Comparison of ENCODE assay signal across 8 cellular contexts in the genomic region with DNA sequence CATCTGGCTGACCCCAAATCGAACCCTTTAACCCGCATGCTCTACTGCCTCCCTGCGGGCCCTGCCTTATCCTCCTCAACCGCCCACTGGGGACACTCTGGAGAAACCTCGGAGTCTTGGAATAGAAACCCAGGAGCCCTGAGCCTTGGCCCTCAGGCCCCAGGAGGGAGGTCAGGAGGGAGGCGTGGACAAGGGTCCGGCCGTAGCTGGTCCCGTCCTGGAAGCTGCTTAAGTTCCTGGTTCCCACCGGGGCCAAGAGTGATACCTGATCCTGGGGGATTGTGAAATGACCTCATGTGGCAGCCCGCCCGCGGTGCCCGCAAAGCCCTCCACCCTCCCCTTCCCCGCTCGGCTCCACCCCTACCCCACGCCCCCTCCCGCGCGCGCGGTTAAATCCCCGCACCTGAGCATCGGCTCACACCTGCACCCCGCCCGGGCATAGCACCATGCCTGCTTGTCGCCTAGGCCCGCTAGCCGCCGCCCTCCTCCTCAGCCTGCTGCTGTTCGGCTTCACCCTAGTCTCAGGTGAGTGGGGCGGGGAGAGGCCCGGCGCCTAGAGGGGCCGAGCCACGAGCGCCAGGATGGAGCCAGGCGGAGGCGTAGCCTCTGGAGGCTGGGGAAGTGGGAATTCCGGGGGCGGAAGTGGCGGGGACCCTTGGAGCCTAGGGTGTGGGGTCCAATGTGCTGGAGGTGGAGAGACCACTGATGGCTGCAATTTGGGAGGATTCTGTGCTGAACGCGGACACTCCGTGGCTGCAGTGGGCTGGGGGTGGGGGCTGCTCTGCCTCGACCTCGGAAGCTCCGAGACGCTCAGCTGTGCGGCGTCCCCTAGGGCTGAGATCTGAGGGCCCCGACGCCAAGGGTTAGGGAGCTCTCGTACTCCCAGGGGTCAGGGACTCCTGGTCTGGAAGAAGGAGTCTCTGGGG. TPM values are rescaled to one million over a fixed set of nuclear protein-coding genes. Genes with fewer than 3 reads are reported as not detected.
DNase-seq lines count a peak whose midpoint lies in the region; ATAC-seq, FAIRE-seq and TF ChIP-seq lines count a peak whose summit lies in the region.

TSS of gene WFDC2 (plus strand) at position 418 of the 926 bp plus-strand sequence. CDS start at position 447, 29 bp downstream.

- H3K4me1 Mint-ChIP-seq in CD8-positive, alpha-beta memory T cell = peaks cover 5 to 13% (median 8%) of the 10 kb centered on the region in 3 donors

- 3% methylated on average over 16 of the region's 54 CpGs; no CpG with 5 or more reads in 1 of the 2 experiments for WGBS in IMR-90 (ENCODE audit: extremely low coverage in 2 of 2, insufficient read length in 1 of 2), 2 experiments
- WGBS in GM12878 (ENCODE audit: insufficient coverage, insufficient replicate concordance, low lambda C conversion rate, missing lambda C conversion rate) = 32% methylated on average over 44 of the region's 54 CpGs

- H3K36me3 ChIP-seq in CD8-positive, alpha-beta memory T cell (ENCODE audit: insufficient read depth, low read length) = no peaks in the 10 kb centered on the region
- H3K36me3 ChIP-seq in IMR-90 (ENCODE audit: control insufficient read depth, insufficient read depth, low read length) (no peaks in the 10 kb centered on the region), GM12878 (ENCODE audit: control insufficient read depth in 2 of 2, insufficient read depth in 2 of 2, low read length in 1 of 2) (no peaks in the 10 kb centered on the region), stomach smooth muscle (ENCODE audit: control insufficient read depth in 2 of 2, insufficient read depth in 2 of 2, low read length in 2 of 2) (no peaks in the 10 kb centered on the region)

- CTCF ChIA-PET in CD8-positive, alpha-beta memory T cell (lab: Charles Lee) = interaction anchor here (1.0 kb wide), 1 partner anchor 10 kb away, joined by 4 read pairs; no protein-coding TSS in a partner anchor
- CTCF ChIA-PET in IMR-90 (lab: Yijun Ruan, JAX) (interaction anchor here (0.8 kb wide), 1 partner anchor 426 kb away, joined by 3 read pairs; no protein-coding TSS in a partner anchor), GM12878 (lab: Yijun Ruan, JAX) (no interaction called here)

- H4K20me1 ChIP-seq in IMR-90 (ENCODE audit: insufficient read depth, low read length) = no peaks in the 10 kb centered on the region
- H4K20me1 ChIP-seq in GM12878 (ENCODE audit: control insufficient read depth, insufficient read depth) = no peaks in the 10 kb centered on the region

- no peak within 1 kb of the TSS for H3K18ac ChIP-seq in IMR-90 (ENCODE audit: low read depth, low read length)

- dilution Hi-C loops in IMR-90 (cut with HindIII; ENCODE audit: low sequenced_read_pairs, unreplicated experiment) = no loop called here

- H3K4ac ChIP-seq in IMR-90 (ENCODE audit: low read depth, low read length) = no peak within 1 kb of the TSS

- POLR2A ChIA-PET in CD8-positive, alpha-beta memory T cell (lab: Charles Lee) = no interaction called here
- POLR2A ChIA-PET in IMR-90 (lab: Charles Lee; ENCODE audit: unreplicated experiment) (no interaction called here), GM12878 (lab: Charles Lee) (no interaction called here)

- H3K14ac ChIP-seq in IMR-90 (replicated peaks; ENCODE audit: low read depth, low read length) = no peak within 1 kb of the TSS

- no peaks in the 10 kb centered on the region for H3K79me1 ChIP-seq in IMR-90 (ENCODE audit: low read depth in 1 of 2, low read length in 2 of 2)

- H3K27ac Mint-ChIP-seq in CD8-positive, alpha-beta memory T cell = peak within 1 kb of the TSS in 1 of 8 donors; percentile 47

- FAIRE-seq in GM12878 (lab: Jason Lieb, UNC) = no peak

- H4K91ac ChIP-seq in IMR-90 (ENCODE audit: insufficient read depth, low read depth, low read length) = no peak within 1 kb of the TSS

- H2AFZ ChIP-seq in IMR-90 (replicated peaks; ENCODE audit: low read length, poor library complexity) (peak within 1 kb of the TSS; percentile 78), GM12878 (ENCODE audit: control insufficient read depth, low read depth, low read length) (no peak within 1 kb of the TSS; the same call in 1 of the 2 replicates)

- no peak within 1 kb of the TSS for H2AK5ac ChIP-seq in IMR-90 (ENCODE audit: low read depth, low read length)

- H2BK5ac ChIP-seq in IMR-90 (ENCODE audit: low read depth, low read length, poor library complexity, severe bottlenecking) = no peak within 1 kb of the TSS

- no peak for DNase-seq in CD8-positive, alpha-beta memory T cell
- DNase-seq in IMR-90 = no peak
- no peak for DNase-seq in GM12878 (ENCODE audit: low read depth, low spot score)
- DNase-seq in left kidney (ENCODE audit: low read depth, low spot score) = peak; percentile 88
- DNase-seq in AML-193 (lab: John Stamatoyannopoulos, UW) = no peak

- no peaks in the 10 kb centered on the region for H3K9me1 ChIP-seq in IMR-90 (ENCODE audit: insufficient read depth, low read length)

- SMC1A ChIA-PET in GM12878 (lab: Charles Lee; ENCODE audit: uncharacterized antibody, unreplicated experiment) = no interaction called here

- no peak within 1 kb of the TSS for H3K4me3 ChIP-seq in CD8-positive, alpha-beta memory T cell (ENCODE audit: low read length)
- H3K4me3 ChIP-seq in IMR-90 (ENCODE audit: insufficient read depth, low read depth, low read length) (peak within 1 kb of the TSS; percentile 7; the same call in 1 of the 2 replicates), GM12878 (peak within 1 kb of the TSS; percentile 12; the same call in 1 of the 2 replicates), stomach smooth muscle (ENCODE audit: low read length in 2 of 2) (peak within 1 kb of the TSS; percentile 59 to 76)

- H3K36me3 Mint-ChIP-seq in CD8-positive, alpha-beta memory T cell = no peaks in the 10 kb centered on the region

- TF ChIP-seq POLR2A in IMR-90 (IDR thresholded peaks at IDR 0.05; ENCODE audit: low read depth, low read length) (no peak), GM12878 (IDR thresholded peaks at IDR 0.05; ENCODE audit: low read depth, low read length) (no peak)

- no TSS peak for BruUV-seq in IMR-90 (replicated peaks; lab: Mats Ljungman, UMichigan)
- no TSS peak for BruUV-seq in GM12878 (replicated peaks; lab: Mats Ljungman, UMichigan)

- H3K4me1 ChIP-seq in CD8-positive, alpha-beta memory T cell (ENCODE audit: insufficient read depth, low read length) = peaks cover 12% of the 10 kb centered on the region
- H3K4me1 ChIP-seq in IMR-90 (ENCODE audit: control insufficient read depth, insufficient read depth, low read length) (no peaks in the 10 kb centered on the region; the same call in 1 of the 2 replicates), GM12878 (ENCODE audit: control insufficient read depth, insufficient read depth, low read length) (peaks cover 7% of the 10 kb centered on the region), stomach smooth muscle (ENCODE audit: control insufficient read depth, insufficient read depth, low read length) (peaks cover 20% of the 10 kb centered on the region)

- H3K9me3 ChIP-seq in CD8-positive, alpha-beta memory T cell (ENCODE audit: low read length) = no peaks in the 10 kb centered on the region
- H3K9me3 ChIP-seq in IMR-90 (ENCODE audit: control insufficient read depth, insufficient read depth, low read length) = no peaks in the 10 kb centered on the region
- no peaks in the 10 kb centered on the region for H3K9me3 ChIP-seq in GM12878 (replicated peaks; ENCODE audit: control insufficient read depth, insufficient read depth, low read length)
- H3K9me3 ChIP-seq in stomach smooth muscle (ENCODE audit: control insufficient read depth in 2 of 2, low read length in 2 of 2) = no peaks in the 10 kb centered on the region

- H3K9ac ChIP-seq in IMR-90 (ENCODE audit: low read depth, low read length) (no peak within 1 kb of the TSS), GM12878 (ENCODE audit: control insufficient read depth, insufficient read depth, low read length) (no peak within 1 kb of the TSS), stomach smooth muscle (ENCODE audit: low read length in 2 of 2) (peak within 1 kb of the TSS; percentile 49 to 62)

- H3K79me2 ChIP-seq in GM12878 (ENCODE audit: control insufficient read depth, insufficient read depth, low read length) = no peaks in the 10 kb centered on the region

- RAD21 ChIA-PET in GM12878 (lab: Charles Lee; ENCODE audit: unreplicated experiment) = interaction anchor here (0.6 kb wide), 1 partner anchor 274 kb away, joined by 4 read pairs; no protein-coding TSS in a partner anchor

- intact Hi-C loops in IMR-90 (cut with micrococcal nuclease) = no loop called here
- intact Hi-C loops in GM12878 (cut with micrococcal nuclease; ENCODE audit: unreplicated experiment) = no loop called here

- no peak for TF ChIP-seq EP300 in GM12878 (IDR thresholded peaks at IDR 0.05; ENCODE audit: borderline replicate concordance in 1 of 2, control insufficient read depth in 1 of 2, low read depth in 2 of 2, low read length in 2 of 2)

- H3K9me3 Mint-ChIP-seq in CD8-positive, alpha-beta memory T cell = no peaks in the 10 kb centered on the region

- peaks cover 43 to 76% of the 10 kb centered on the region in 2 donors for H3K27me3 Mint-ChIP-seq in CD8-positive, alpha-beta memory T cell

- H2BK15ac ChIP-seq in IMR-90 (ENCODE audit: low read depth, low read length) = no peak within 1 kb of the TSS

- no peak within 1 kb of the TSS for H4K5ac ChIP-seq in IMR-90 (ENCODE audit: low read depth, low read length)

- H3K56ac ChIP-seq in IMR-90 (ENCODE audit: extremely low read depth, insufficient read depth, low read length) = no peak within 1 kb of the TSS

- H2BK120ac ChIP-seq in IMR-90 (ENCODE audit: low read depth, low read length) = no peak within 1 kb of the TSS

- no peak for TF ChIP-seq CTCF in IMR-90 (conservative IDR thresholded peaks at IDR 0.05; ENCODE audit: low read depth, low read length)
- TF ChIP-seq CTCF in GM12878 (IDR thresholded peaks at IDR 0.05 in 2 of 3, conservative IDR thresholded peaks at IDR 0.05 in 1 of 3; ENCODE audit: control insufficient read depth in 2 of 3, extremely low read depth in 1 of 3, insufficient read depth in 1 of 3, low read depth in 3 of 3, low read length in 3 of 3) = no peak

- H3K27ac ChIP-seq in CD8-positive, alpha-beta memory T cell (ENCODE audit: low read depth, low read length) = no peak within 1 kb of the TSS
- H3K27ac ChIP-seq in IMR-90 (ENCODE audit: insufficient read depth, low read length) (no peak within 1 kb of the TSS), GM12878 (ENCODE audit: control insufficient read depth, insufficient read depth) (no peak within 1 kb of the TSS), stomach smooth muscle (ENCODE audit: low read length) (no peak within 1 kb of the TSS)

- peak within 1 kb of the TSS; percentile 65 for H2AK9ac ChIP-seq in IMR-90 (replicated peaks; ENCODE audit: low read depth, low read length, poor library complexity)

- H3K4me3 Mint-ChIP-seq in CD8-positive, alpha-beta memory T cell = peak within 1 kb of the TSS in 6 of 7 donors; percentile 53 to 82 (median 57)

- no peak within 1 kb of the TSS for H3K23ac ChIP-seq in IMR-90 (ENCODE audit: low read depth, low read length)

- H3K4me2 ChIP-seq in IMR-90 (ENCODE audit: low read depth, low read length) = peak within 1 kb of the TSS; percentile 62; the same call in 1 of the 2 replicates
- H3K4me2 ChIP-seq in GM12878 (ENCODE audit: control insufficient read depth, insufficient read depth) = peak within 1 kb of the TSS; percentile 77

- in situ Hi-C loops in IMR-90 (cut with MboI; ENCODE audit: low sequenced_read_pairs) = no loop called here
- in situ Hi-C loops in GM12878 (cut with MboI) = no loop called here

- H3K27me3 ChIP-seq in CD8-positive, alpha-beta memory T cell (ENCODE audit: insufficient read depth, low read length, poor library complexity, severe bottlenecking) = peaks cover 25% of the 10 kb centered on the region
- H3K27me3 ChIP-seq in IMR-90 (ENCODE audit: control insufficient read depth, insufficient read depth, low read length) (peaks cover 43% of the 10 kb centered on the region), GM12878 (replicated peaks in 1 of 2; ENCODE audit: control insufficient read depth in 2 of 2, insufficient read depth in 2 of 2, low read length in 1 of 2) (peaks cover 7 to 33% of the 10 kb centered on the region in 2 experiments), stomach smooth muscle (ENCODE audit: control insufficient read depth in 1 of 2, insufficient read depth in 2 of 2, low read length in 2 of 2) (peaks cover 6 to 11% of the 10 kb centered on the region in 2 donors)

- no peak for TF ChIP-seq RAD21 in IMR-90 (IDR thresholded peaks at IDR 0.05; ENCODE audit: low read length)
- no peak for TF ChIP-seq RAD21 in GM12878 (IDR thresholded peaks at IDR 0.05; ENCODE audit: insufficient read depth, low read depth, low read length)

- no peak within 1 kb of the TSS for H4K8ac ChIP-seq in IMR-90 (ENCODE audit: low read depth in 2 of 2, low read length in 2 of 2)

- H2BK20ac ChIP-seq in IMR-90 (ENCODE audit: low read depth, low read length) = no peak within 1 kb of the TSS

- ATAC-seq in IMR-90 (ENCODE audit: low read depth) = no peak
- peak; percentile 26; the same call in 2 of the 3 replicates for ATAC-seq in GM12878
- ATAC-seq in HG02623 (IDR thresholded peaks at IDR 0.05; ENCODE audit: unreplicated experiment) = no peak
- no peak for ATAC-seq in GM18519 (IDR thresholded peaks at IDR 0.05; ENCODE audit: low FRiP score, unreplicated experiment)

RNA-seq across cellular contexts. Expression of gene WFDC2, which starts in this region (rescaled TPM):
- under 1 TPM in 1 of 2 experiments, not detected in 1; 0.55 TPM for total RNA-seq in CD8-positive, alpha-beta memory T cell
- polyA plus RNA-seq in CD8-positive, alpha-beta memory T cell = not detected
- total RNA-seq in IMR-90 (2012; rRNA removed) (not detected in 2 replicates), GM12878 (2014; rRNA removed) (not detected in 2 replicates), GM12878 (2014; rRNA removed; fragmentation: Illumina TruSeq; extraction: Trizol) (not detected in 2 replicates), GM12878 (2021) (not detected in 2 replicates)
- polyA plus RNA-seq in IMR-90 (2012; rRNA removed) (not detected in 2 replicates), GM12878 (2011; rRNA removed) (not detected in 2 replicates), GM12878 (2014; fragmentation: Illumina TruSeq; extraction: Trizol) (not detected in 2 replicates), GM12878 (2014; fragmentation: Nextera tagmentation; extraction: Ambion mirVana) (under 1 TPM in 1 of 2 experiments, not detected in 1; 0.13 TPM), GM12878 (2014; rRNA removed) (not detected in 2 replicates), GM12878 (2016; fragmentation: Nextera tagmentation; extraction: Ambion mirVana) (not detected)
- not detected in 2 replicates for polyA plus RNA-seq in IMR-90 (2012; cell fraction: cytosol; rRNA removed)
- not detected in 2 replicates for polyA plus RNA-seq in IMR-90 (2012; cell fraction: nucleus; rRNA removed; ENCODE audit: low replicate concordance)
- total RNA-seq in GM12878 (2013; cell fraction: nucleolus; rRNA removed) = not detected in 2 replicates
- 4.2 TPM for polyA plus RNA-seq in GM12878 (2011; ENCODE audit: low read depth)
- not detected in 2 replicates for polyA plus RNA-seq in GM12878 (2011; cell fraction: cytosol; rRNA removed)
- 0.21 TPM in 1 of 2 replicates, not detected in the other for polyA plus RNA-seq in GM12878 (2011; cell fraction: nucleus; rRNA removed)
- polyA plus RNA-seq in GM12878 (2012) = 2.4 and 5.3 TPM in 2 replicates
- not detected in 2 replicates for polyA minus RNA-seq in GM12878 (2011; rRNA and poly(A)+ RNA removed)
- polyA minus RNA-seq in GM12878 (2011; cell fraction: cytosol; rRNA and poly(A)+ RNA removed) = not detected in 2 replicates
- polyA minus RNA-seq in GM12878 (2011; cell fraction: nucleus; rRNA and poly(A)+ RNA removed) = not detected in 2 replicates

Comparison
In these comparisons a context has a peak if more than half of its experiments do, and no peak if none do; other contexts are left out.
1. H3K9ac ChIP-seq: peak in stomach smooth muscle (2 of 2); none in IMR-90 (single experiment) and GM12878 (single experiment).